ENCODE assay signal across 30 cellular contexts in genomic region chr19:38473201-38473600, GRCh38. TPM values are rescaled to one million over a fixed set of nuclear protein-coding genes. Genes with fewer than 3 reads are reported as not detected.
"Had no signal": no experiment of that assay in that cellular context is flagged by ENCODE, and none has a peak within 500 bp of the region (broad histone marks: within the 10 kb centered on the region; RNA-seq: fewer than 3 reads in every experiment).

No MANE protein-coding gene starts in this region.

- H3K4me1 Mint-ChIP-seq: naive thymus-derived CD4-positive, alpha-beta T cell; natural killer cell; nephron; stimulated activated effector memory CD8-positive, alpha-beta T cell treated with anti-CD3 and anti-CD28 coated beads, Interleukin-12 subunit alpha, Interleukin-12 subunit beta, amount 100 ng/mL, for 72 hours; stimulated activated naive CD8-positive, alpha-beta T cell treated with anti-CD3 and anti-CD28 coated beads, Interleukin-15, amount 100 ng/mL, for 72 hours had no signal

- H3K27ac Mint-ChIP-seq: naive thymus-derived CD4-positive, alpha-beta T cell; natural killer cell; nephron; progenitor cell of endocrine pancreas; stimulated activated effector memory CD8-positive, alpha-beta T cell treated with anti-CD3 and anti-CD28 coated beads, Interleukin-12 subunit alpha, Interleukin-12 subunit beta, amount 100 ng/mL, for 72 hours; stimulated activated naive CD8-positive, alpha-beta T cell treated with anti-CD3 and anti-CD28 coated beads, Interleukin-15, amount 100 ng/mL, for 72 hours; type B pancreatic cell had no signal

- ATAC-seq: naive thymus-derived CD4-positive, alpha-beta T cell; natural killer cell; right cardiac atrium; stimulated activated effector memory CD8-positive, alpha-beta T cell treated with anti-CD3 and anti-CD28 coated beads, Interleukin-12 subunit alpha, Interleukin-12 subunit beta, amount 100 ng/mL, for 72 hours; stimulated activated naive CD8-positive, alpha-beta T cell treated with anti-CD3 and anti-CD28 coated beads, Interleukin-15, amount 100 ng/mL, for 72 hours; stimulated activated naive CD8-positive, alpha-beta T cell treated with anti-CD3 and anti-CD28 coated beads, Interleukin-15, Interleukin-2, amounts not matched to agents 100 U/mL and 50 U/mL, for 24 hours; upper lobe of right lung had no signal

- FAIRE-seq: small intestine had no signal

- H3K27me3 Mint-ChIP-seq: type B pancreatic cell had no signal

- H3K4me3 ChIP-seq: psoas muscle, right lobe of liver, sigmoid colon, suprapubic skin, testis, tibial artery, transverse colon, upper lobe of right lung, uterus had no signal

- H2AFZ ChIP-seq: parathyroid adenoma had no signal

- H3K4me1 ChIP-seq: parathyroid adenoma, right lobe of liver, sigmoid colon, suprapubic skin, testis, tibial artery, transverse colon, upper lobe of right lung, uterus had no signal

- H3K9me3 ChIP-seq: psoas muscle, right lobe of liver, sigmoid colon, suprapubic skin, testis, tibial artery, transverse colon, upper lobe of right lung, uterus had no signal

- H3K27me3 ChIP-seq: right lobe of liver, sigmoid colon, suprapubic skin, testis, transverse colon, uterus had no signal

- H3K9ac ChIP-seq: parathyroid adenoma had no signal

- H3K36me3 Mint-ChIP-seq: naive thymus-derived CD4-positive, alpha-beta T cell; natural killer cell; type B pancreatic cell had no signal

- H3K9me3 Mint-ChIP-seq: naive thymus-derived CD4-positive, alpha-beta T cell; natural killer cell; nephron; neural crest cell; stimulated activated effector memory CD8-positive, alpha-beta T cell treated with anti-CD3 and anti-CD28 coated beads, Interleukin-12 subunit alpha, Interleukin-12 subunit beta, amount 100 ng/mL, for 72 hours; stimulated activated naive CD8-positive, alpha-beta T cell treated with anti-CD3 and anti-CD28 coated beads, Interleukin-15, amount 100 ng/mL, for 72 hours; type B pancreatic cell had no signal

- H3K4me3 Mint-ChIP-seq: naive thymus-derived CD4-positive, alpha-beta T cell; natural killer cell; nephron; neural crest cell; stimulated activated effector memory CD8-positive, alpha-beta T cell treated with anti-CD3 and anti-CD28 coated beads, Interleukin-12 subunit alpha, Interleukin-12 subunit beta, amount 100 ng/mL, for 72 hours; stimulated activated naive CD8-positive, alpha-beta T cell treated with anti-CD3 and anti-CD28 coated beads, Interleukin-15, amount 100 ng/mL, for 72 hours; type B pancreatic cell had no signal

- H3K79me2 ChIP-seq: parathyroid adenoma had no signal

- H3K36me3 ChIP-seq: right lobe of liver, sigmoid colon, suprapubic skin, tibial artery, transverse colon, upper lobe of right lung, uterus had no signal

- DNase-seq: naive thymus-derived CD4-positive, alpha-beta T cell; natural killer cell; occipital lobe; psoas muscle; right cardiac atrium; right lobe of liver; sigmoid colon; small intestine; stimulated activated CD4-positive, alpha-beta T cell treated with anti-CD3 and anti-CD28 coated beads, Interleukin-15, amount 100 ng/mL, for 24 hours; stimulated activated CD4-positive, alpha-beta T cell treated with anti-CD3 and anti-CD28 coated beads, Interleukin-2, amount 100 ng/mL, for 24 hours; stimulated activated CD4-positive, alpha-beta T cell treated with anti-CD3 and anti-CD28 coated beads, Interleukin-2, amount 100 ng/mL, for 48 hours; stimulated activated CD4-positive, alpha-beta T cell treated with anti-CD3 and anti-CD28 coated beads, Interleukin-4, amount 100 ng/mL, for 24 hours; stimulated activated naive CD4-positive, alpha-beta T cell; stimulated activated naive CD8-positive, alpha-beta T cell treated with anti-CD3 and anti-CD28 coated beads, Interleukin-15, amount 100 ng/mL, for 72 hours; stimulated activated naive CD8-positive, alpha-beta T cell treated with anti-CD3 and anti-CD28 coated beads, Interleukin-15, Interleukin-2, amounts not matched to agents 100 U/mL and 50 U/mL, for 24 hours; substantia nigra; testis; tibial artery; transverse colon; upper lobe of right lung; uterus had no signal

- H3K27ac ChIP-seq: parathyroid adenoma, psoas muscle, right lobe of liver, sigmoid colon, suprapubic skin, testis, tibial artery, transverse colon, upper lobe of right lung, uterus had no signal

RNA-seq across cellular contexts. Expression of gene RYR1, which starts 39.7 kb away (rescaled TPM):
- polyA plus RNA-seq: naive thymus-derived CD4-positive, alpha-beta T cell had no signal

RNA-seq across cellular contexts. Expression of gene RASGRP4, which starts 47.2 kb away (rescaled TPM):
- total RNA-seq: osteocyte, progenitor cell of endocrine pancreas, renal cortical epithelial cell had no signal
